Comparison of ENCODE assay signal across 11 cellular contexts in genomic region chr14:102579696-102580551, GRCh38. TPM values are rescaled to one million over a fixed set of nuclear protein-coding genes. Genes with fewer than 3 reads are reported as not detected.
DNase-seq lines count a peak whose midpoint lies in the region; ATAC-seq and TF ChIP-seq lines count a peak whose summit lies in the region.
"Had no signal": no experiment of that assay in that cellular context is flagged by ENCODE, and none has a peak within 500 bp of the region (broad histone marks: within the 10 kb centered on the region; RNA-seq: fewer than 3 reads in every experiment).

No MANE protein-coding gene starts in this region.

- no peak for TF ChIP-seq POLR2A in right lobe of liver (IDR thresholded peaks at IDR 0.05)

- POLR2A ChIA-PET in AG04450 (lab: Yijun Ruan, JAX) = interaction anchor here (0.7 kb wide), 1 partner anchor 11 kb away, joined by 5 read pairs; no protein-coding TSS in a partner anchor

- DNase-seq in AG04450 (ENCODE audit: low read depth, low spot score) (no peak), KBM-7 (peak; percentile 33), cardiac fibroblast (ENCODE audit: low read depth in 2 of 2) (peak; percentile 74 to 85), right lobe of liver (no peak), NCI-H1092 treated with DMSO at 0.1 percent for 48 hours (lab: John Stamatoyannopoulos, UW) (no peak), GM13977 (ENCODE audit: low spot score) (no peak)
- no peak for DNase-seq in stimulated activated CD4-positive, alpha-beta T cell treated with anti-CD3 and anti-CD28 coated beads, Interleukin-2, amount 100 ng/mL, for 24 hours
- DNase-seq: activated T-cell treated with anti-CD3 and anti-CD28 coated beads, Interleukin-2, amount 50 U/mL, for 4 hours; midbrain; stomach had no signal

- no peaks in the 10 kb centered on the region for H3K36me3 ChIP-seq in right lobe of liver
- H3K36me3 ChIP-seq: stomach had no signal

- H3K9me3 ChIP-seq in AG04450 (ENCODE audit: control insufficient read depth, insufficient read depth, low read length) (no peaks in the 10 kb centered on the region), right lobe of liver (no peaks in the 10 kb centered on the region)
- H3K9me3 ChIP-seq: stomach had no signal

- H3K4me3 ChIP-seq in AG04450 (ENCODE audit: low read depth, low read length) (no peak overlapping the region), cardiac fibroblast (replicated peaks in 1 of 2; ENCODE audit: low read depth in 2 of 2, low read length in 2 of 2) (peak overlapping the region in 1 of 2 donors; percentile 21), right lobe of liver (no peak overlapping the region)
- H3K4me3 ChIP-seq: stomach had no signal

- H3K27ac ChIP-seq in AG04450 (ENCODE audit: low read depth, low read length) (peak overlapping the region; percentile 2), right lobe of liver (no peak overlapping the region)

- WGBS in right lobe of liver (ENCODE audit: insufficient coverage, low coverage, low lambda C conversion rate, missing lambda C conversion rate) = 62% methylated on average over 9 of the region's 19 CpGs

- in situ Hi-C loops in KBM-7 (cut with MboI; ENCODE audit: low pct_unique_long_range_greater_than_20kb, low sequenced_read_pairs) = no loop called here
- in situ Hi-C loops in GM13977 (cut with MboI; ENCODE audit: low pct_unique_long_range_greater_than_20kb, low sequenced_read_pairs, unreplicated experiment) = no loop called here

- TF ChIP-seq CTCF in AG04450 (IDR thresholded peaks at IDR 0.05; ENCODE audit: low read depth, low read length) (no peak), cardiac fibroblast (IDR thresholded peaks at IDR 0.05; ENCODE audit: low read depth, low read length) (no peak), right lobe of liver (IDR thresholded peaks at IDR 0.05) (no peak), GM13977 (IDR thresholded peaks at IDR 0.05; ENCODE audit: extremely low read depth, insufficient read depth, missing control alignments) (no peak)

- no peaks in the 10 kb centered on the region for H3K27me3 ChIP-seq in AG04450 (ENCODE audit: control insufficient read depth, insufficient read depth, low read length)
- no peaks in the 10 kb centered on the region for H3K27me3 ChIP-seq in right lobe of liver
- H3K27me3 ChIP-seq: stomach had no signal

- CTCF ChIA-PET in AG04450 (lab: Charles Lee) = interaction anchor here (0.7 to 1.0 kb wide), 2 partner anchors 14 to 1125 kb away, joined by 4 read pairs; no protein-coding TSS in a partner anchor

- no peaks in the 10 kb centered on the region for H3K4me1 ChIP-seq in right lobe of liver

- peak in 3 of 4 donors; percentile 23 to 37 (median 35) for ATAC-seq in right lobe of liver
- no peak for ATAC-seq in HG02678 (IDR thresholded peaks at IDR 0.05; ENCODE audit: unreplicated experiment)
- ATAC-seq: activated T-cell treated with anti-CD3 and anti-CD28 coated beads, Interleukin-2, amount 50 U/mL, for 4 hours had no signal

- intact Hi-C loops in right lobe of liver (cut with DNase I) = no loop called here

RNA-seq across cellular contexts. Expression of gene RCOR1, which starts 12.5 kb away (rescaled TPM):
- polyA plus RNA-seq in AG04450 (2011; rRNA removed) = 14.4 and 16.7 TPM in 2 replicates
- polyA minus RNA-seq in AG04450 (2011; rRNA and poly(A)+ RNA removed) = 17.5 and 19.9 TPM in 2 replicates
- 10 to 100 TPM in 2 of 6 experiments, 1 to 10 TPM in 4; 7.5 to 14.1 (median 8.7) TPM for total RNA-seq in right lobe of liver

Comparison
In these comparisons a context has a peak if more than half of its experiments do, and no peak if none do; other contexts are left out.
1. DNase-seq: peak in KBM-7 (single experiment) and cardiac fibroblast (2 of 2); none in AG04450 (single experiment), right lobe of liver (0 of 3), stimulated activated CD4-positive, alpha-beta T cell treated with anti-CD3 and anti-CD28 coated beads, Interleukin-2, amount 100 ng/mL, for 24 hours (0 of 2), NCI-H1092 treated with DMSO at 0.1 percent for 48 hours (single experiment) and GM13977 (single experiment).